Comparison of ENCODE assay signal across 8 cellular contexts in genomic region chr7:92833766-92834605, GRCh38. TPM values are rescaled to one million over a fixed set of nuclear protein-coding genes. Genes with fewer than 3 reads are reported as not detected.
DNase-seq lines count a peak whose midpoint lies in the region; ATAC-seq lines count a peak whose summit lies in the region.

No MANE protein-coding gene starts in this region.

- H3K36me3 Mint-ChIP-seq in stimulated activated naive B cell treated with anti-CD40 and anti-IgM and Interleukin-4, amounts not matched to agents 10 μg/mL and 1 μg/mL and 100 μg/mL, for 72 hours: peaks cover 5 to 17% of the 10 kb centered on the region in 2 donors

- H3K4me1 ChIP-seq in BLaER1: peaks cover 34% of the 10 kb centered on the region
- H3K4me1 ChIP-seq in NT2/D1 (ENCODE audit: insufficient read depth, insufficient read length): no peaks in the 10 kb centered on the region
- no peaks in the 10 kb centered on the region for H3K4me1 ChIP-seq in esophagus (ENCODE audit: control insufficient read depth in 2 of 2, insufficient read depth in 2 of 2, low read length in 1 of 2)
- H3K4me1 ChIP-seq in muscle layer of colon (ENCODE audit: insufficient read depth, low read length): peaks cover 26% of the 10 kb centered on the region

- H4K20me1 ChIP-seq in BLaER1: peaks cover 56% of the 10 kb centered on the region

- H3K36me3 ChIP-seq in BLaER1 (no peaks in the 10 kb centered on the region), NT2/D1 (ENCODE audit: insufficient read depth, insufficient read length, low read length) (peaks cover 26% of the 10 kb centered on the region), esophagus (ENCODE audit: control insufficient read depth in 2 of 2, insufficient read depth in 2 of 2, low read length in 1 of 2) (no peaks in the 10 kb centered on the region), muscle layer of colon (ENCODE audit: insufficient read depth, low read length) (no peaks in the 10 kb centered on the region)

- 0 to 1% methylated on average over 51 to 59 of the region's 59 CpGs for WGBS in esophagus, 2 donors

- H3K4me3 ChIP-seq in BLaER1: peak overlapping the region; percentile 83
- peak overlapping the region; percentile 62 for H3K4me3 ChIP-seq in NT2/D1 (ENCODE audit: insufficient read length, low read depth)
- peak overlapping the region; percentile 70 to 74 for H3K4me3 ChIP-seq in esophagus (ENCODE audit: low read depth in 1 of 2, low read length in 2 of 2)
- peak overlapping the region; percentile 72 to 84 for H3K4me3 ChIP-seq in muscle layer of colon (ENCODE audit: low read depth in 1 of 2, low read length in 2 of 2)

- peak overlapping the region; percentile 97 for H3K27ac Mint-ChIP-seq in stimulated activated naive B cell treated with anti-CD40 and anti-IgM and Interleukin-4, amounts not matched to agents 10 μg/mL and 1 μg/mL and 100 μg/mL, for 72 hours

- peak; percentile 41 for ATAC-seq in GM18868 (IDR thresholded peaks at IDR 0.05; ENCODE audit: unreplicated experiment)
- peak; percentile 41 for ATAC-seq in HG03103 (IDR thresholded peaks at IDR 0.05; ENCODE audit: low read depth, unreplicated experiment)
- peak; percentile 46 to 57 for ATAC-seq in stimulated activated naive B cell treated with anti-CD40 and anti-IgM and Interleukin-4, amounts not matched to agents 10 μg/mL and 1 μg/mL and 100 μg/mL, for 72 hours (replicated peaks)

- H3K9ac ChIP-seq in BLaER1 (peak overlapping the region; percentile 81), NT2/D1 (ENCODE audit: insufficient read length, low read depth) (peak overlapping the region; percentile 85), muscle layer of colon (ENCODE audit: low read length) (peak overlapping the region; percentile 92)

- H3K9me3 ChIP-seq in BLaER1 (no peaks in the 10 kb centered on the region), NT2/D1 (ENCODE audit: insufficient read depth, low read length) (no peaks in the 10 kb centered on the region), esophagus (ENCODE audit: control insufficient read depth in 2 of 2, insufficient read depth in 1 of 2, low read depth in 1 of 2, low read length in 1 of 2) (no peaks in the 10 kb centered on the region), muscle layer of colon (ENCODE audit: low read length) (no peaks in the 10 kb centered on the region)

- H3K27me3 ChIP-seq in BLaER1 (peaks cover 96% of the 10 kb centered on the region), NT2/D1 (ENCODE audit: insufficient read depth, insufficient read length) (peaks cover 20% of the 10 kb centered on the region), esophagus (ENCODE audit: control insufficient read depth in 1 of 2, insufficient read depth in 2 of 2, low read length in 2 of 2) (no peaks in the 10 kb centered on the region), muscle layer of colon (ENCODE audit: control insufficient read depth in 1 of 2, insufficient read depth in 2 of 2, low read length in 2 of 2) (no peaks in the 10 kb centered on the region)

- DNase-seq in NT2/D1 (ENCODE audit: low read depth, low spot score): peak; percentile 46
- DNase-seq in activated T-cell treated with anti-CD3 and anti-CD28 coated beads, Interleukin-2, amount 50 U/mL, for 1 hour: peak; percentile 78
- peak; percentile 69 for DNase-seq in stimulated activated naive B cell treated with anti-CD40 and anti-IgM and Interleukin-4, amounts not matched to agents 10 μg/mL and 1 μg/mL and 100 μg/mL, for 72 hours

- H3K4me2 ChIP-seq in BLaER1: peak overlapping the region; percentile 81

- peak overlapping the region; percentile 77 for H3K27ac ChIP-seq in BLaER1
- H3K27ac ChIP-seq in esophagus (ENCODE audit: low read depth in 2 of 2, low read length in 1 of 2): peak overlapping the region; percentile 84 to 95
- peak overlapping the region; percentile 75 for H3K27ac ChIP-seq in muscle layer of colon (ENCODE audit: low read depth, low read length)

- no peaks in the 10 kb centered on the region for H3K27me3 Mint-ChIP-seq in stimulated activated naive B cell treated with anti-CD40 and anti-IgM and Interleukin-4, amounts not matched to agents 10 μg/mL and 1 μg/mL and 100 μg/mL, for 72 hours

- H3K9me3 Mint-ChIP-seq in stimulated activated naive B cell treated with anti-CD40 and anti-IgM and Interleukin-4, amounts not matched to agents 10 μg/mL and 1 μg/mL and 100 μg/mL, for 72 hours: no peaks in the 10 kb centered on the region

- H3K4me1 Mint-ChIP-seq in stimulated activated naive B cell treated with anti-CD40 and anti-IgM and Interleukin-4, amounts not matched to agents 10 μg/mL and 1 μg/mL and 100 μg/mL, for 72 hours: peaks cover 21 to 36% of the 10 kb centered on the region in 2 donors

- peak overlapping the region; percentile 88 to 99 for H3K4me3 Mint-ChIP-seq in stimulated activated naive B cell treated with anti-CD40 and anti-IgM and Interleukin-4, amounts not matched to agents 10 μg/mL and 1 μg/mL and 100 μg/mL, for 72 hours

RNA-seq across cellular contexts. Expression of gene CDK6, which starts 2.4 kb away (rescaled TPM):
- polyA plus RNA-seq in esophagus: 1 to 10 TPM; 1.4 to 2.2 TPM

Comparison
In these comparisons a context has a peak if more than half of its experiments do, and no peak if none do; other contexts are left out.
1. Peak in every context shown above with its lines: DNase-seq, ATAC-seq, H3K4me3 ChIP-seq and H3K27ac ChIP-seq.